ENCODE assay signal across 10 cellular contexts in the genomic region with DNA sequence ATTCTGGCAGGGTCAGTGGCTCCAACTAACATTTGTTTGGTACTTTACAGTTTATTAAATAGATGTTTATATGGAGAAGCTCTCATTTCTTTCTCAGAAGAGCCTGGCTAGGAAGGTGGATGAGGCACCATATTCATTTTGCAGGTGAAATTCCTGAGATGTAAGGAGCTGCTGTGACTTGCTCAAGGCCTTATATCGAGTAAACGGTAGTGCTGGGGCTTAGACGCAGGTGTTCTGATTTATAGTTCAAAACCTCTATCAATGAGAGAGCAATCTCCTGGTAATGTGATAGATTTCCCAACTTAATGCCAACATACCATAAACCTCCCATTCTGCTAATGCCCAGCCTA. TPM values are rescaled to one million over a fixed set of nuclear protein-coding genes. Genes with fewer than 3 reads are reported as not detected.
A peak's percentile ranks its signal among the peaks of the same experiment; 100 is the strongest.
DNase-seq lines count a peak whose midpoint lies in the region; ATAC-seq, FAIRE-seq and TF ChIP-seq lines count a peak whose summit lies in the region.
"Had no signal": no experiment of that assay in that cellular context is flagged by ENCODE, and none has a peak within 500 bp of the region (broad histone marks: within the 10 kb centered on the region; RNA-seq: fewer than 3 reads in every experiment).

No MANE protein-coding gene starts in this region.

- no peak for DNase-seq in right cardiac atrium
- no peak for DNase-seq in left cardiac atrium
- no peak for DNase-seq in astrocyte (ENCODE audit: low read depth)
- DNase-seq in natural killer cell treated with Interleukin-12 subunit alpha and Interleukin-12 subunit beta and Interleukin-15 and Interleukin-18, amount 100 ng/mL, for 72 hours (ENCODE audit: low spot score): no peak
- no peak for DNase-seq in effector CD8-positive, alpha-beta T cell (lab: John Stamatoyannopoulos, UW)
- DNase-seq in HK-2 (ENCODE audit: unreplicated experiment): no peak
- DNase-seq: effector CD4-positive, alpha-beta T cell had no signal

- peaks cover 47% of the 10 kb centered on the region for H3K4me1 Mint-ChIP-seq in astrocyte (ENCODE audit: low read depth, unreplicated experiment)
- H3K4me1 Mint-ChIP-seq in natural killer cell treated with Interleukin-12 subunit alpha and Interleukin-12 subunit beta and Interleukin-15 and Interleukin-18, amount 100 ng/mL, for 72 hours (ENCODE audit: low read depth in 2 of 2): peaks cover 47 to 79% of the 10 kb centered on the region in 2 donors

- H3K27me3 ChIP-seq in right cardiac atrium (ENCODE audit: control insufficient read depth, insufficient read depth) (no peaks in the 10 kb centered on the region), astrocyte (ENCODE audit: insufficient read depth, low read length) (no peaks in the 10 kb centered on the region)

- intact Hi-C loops in right cardiac atrium (cut with DNase I) (loop anchor here in 1 of 4 donors (5.0 kb wide), 2 partner anchors 39 to 154 kb away; no protein-coding TSS in a partner anchor), left cardiac atrium (cut with DNase I) (no loop called here)

- no peaks in the 10 kb centered on the region for H3K9me3 Mint-ChIP-seq in astrocyte (ENCODE audit: unreplicated experiment)
- no peaks in the 10 kb centered on the region for H3K9me3 Mint-ChIP-seq in natural killer cell treated with Interleukin-12 subunit alpha and Interleukin-12 subunit beta and Interleukin-15 and Interleukin-18, amount 100 ng/mL, for 72 hours

- H2AFZ ChIP-seq in astrocyte (ENCODE audit: low read depth, low read length): no peak overlapping the region

- peaks cover 3% of the 10 kb centered on the region for H3K27me3 Mint-ChIP-seq in astrocyte (ENCODE audit: low read depth, unreplicated experiment)
- no peaks in the 10 kb centered on the region for H3K27me3 Mint-ChIP-seq in natural killer cell treated with Interleukin-12 subunit alpha and Interleukin-12 subunit beta and Interleukin-15 and Interleukin-18, amount 100 ng/mL, for 72 hours

- H3K4me2 ChIP-seq in astrocyte (ENCODE audit: low read length): peak overlapping the region; percentile 66

- H3K36me3 ChIP-seq in astrocyte (ENCODE audit: insufficient read depth, low read length): no peaks in the 10 kb centered on the region

- no peak overlapping the region for H3K9ac ChIP-seq in astrocyte (ENCODE audit: low read length)

- H3K36me3 Mint-ChIP-seq in astrocyte (ENCODE audit: low read depth, unreplicated experiment): peaks cover 2% of the 10 kb centered on the region
- H3K36me3 Mint-ChIP-seq in natural killer cell treated with Interleukin-12 subunit alpha and Interleukin-12 subunit beta and Interleukin-15 and Interleukin-18, amount 100 ng/mL, for 72 hours: peaks cover 19% of the 10 kb centered on the region

- ATAC-seq in right cardiac atrium (no peak), left cardiac atrium (no peak), HG03439 (IDR thresholded peaks at IDR 0.05; ENCODE audit: unreplicated experiment) (no peak), GM18517 (IDR thresholded peaks at IDR 0.05; ENCODE audit: unreplicated experiment) (no peak)
- no peak for ATAC-seq in natural killer cell treated with Interleukin-12 subunit alpha and Interleukin-12 subunit beta and Interleukin-15 and Interleukin-18, amount 100 ng/mL, for 72 hours

- no peaks in the 10 kb centered on the region for H3K9me3 ChIP-seq in right cardiac atrium (ENCODE audit: control insufficient read depth, low read length)
- H3K9me3 ChIP-seq in astrocyte (ENCODE audit: insufficient read depth, low read depth, low read length): no peaks in the 10 kb centered on the region

- H3K79me2 ChIP-seq in astrocyte (ENCODE audit: insufficient read depth, low read length): no peaks in the 10 kb centered on the region

- TF ChIP-seq CTCF in astrocyte (IDR thresholded peaks at IDR 0.05; ENCODE audit: insufficient read depth, low read depth, low read length): no peak

- H3K27ac Mint-ChIP-seq in astrocyte (ENCODE audit: unreplicated experiment): peak overlapping the region; percentile 86
- H3K27ac Mint-ChIP-seq in natural killer cell treated with Interleukin-12 subunit alpha and Interleukin-12 subunit beta and Interleukin-15 and Interleukin-18, amount 100 ng/mL, for 72 hours: peak overlapping the region; percentile 90 to 98

- WGBS in right cardiac atrium: 91% methylated on average over 3 of the region's 3 CpGs

- no peak for FAIRE-seq in astrocyte (lab: Jason Lieb, UNC)
- FAIRE-seq: GM19239 had no signal

- H3K27ac ChIP-seq in right cardiac atrium (ENCODE audit: low read length): peak overlapping the region; percentile 53
- H3K27ac ChIP-seq in astrocyte (ENCODE audit: low read depth, low read length): peak overlapping the region; percentile 13

- no peaks in the 10 kb centered on the region for H4K20me1 ChIP-seq in astrocyte (ENCODE audit: insufficient read depth, low read length)

- H3K4me3 ChIP-seq in right cardiac atrium (ENCODE audit: low read length): no peak overlapping the region
- no peak overlapping the region for H3K4me3 ChIP-seq in astrocyte (ENCODE audit: insufficient read depth, low read depth, low read length)

- H3K4me3 Mint-ChIP-seq in astrocyte (ENCODE audit: unreplicated experiment): no peak overlapping the region
- no peak overlapping the region for H3K4me3 Mint-ChIP-seq in natural killer cell treated with Interleukin-12 subunit alpha and Interleukin-12 subunit beta and Interleukin-15 and Interleukin-18, amount 100 ng/mL, for 72 hours

- H3K4me1 ChIP-seq in right cardiac atrium (ENCODE audit: control insufficient read depth, insufficient read depth, low read length): peaks cover 11% of the 10 kb centered on the region
- peaks cover 43% of the 10 kb centered on the region for H3K4me1 ChIP-seq in astrocyte (ENCODE audit: insufficient read depth, low read length)

RNA-seq across cellular contexts. Expression of a gene that starts 42.3 kb away (rescaled TPM):
- total RNA-seq in right cardiac atrium: 100 to 1,000 TPM; 122 to 168 (median 158) TPM
- polyA plus RNA-seq in right cardiac atrium: 220 TPM
- total RNA-seq in left cardiac atrium: 100 to 1,000 TPM; 150 to 165 TPM
- total RNA-seq in astrocyte: 302 and 319 TPM in 2 replicates
- 100 to 1,000 TPM; 147 to 221 TPM for total RNA-seq in natural killer cell treated with Interleukin-12 subunit alpha and Interleukin-12 subunit beta and Interleukin-15 and Interleukin-18, amount 100 ng/mL, for 72 hours

RNA-seq across cellular contexts. Expression of a gene that starts 51.4 kb away (rescaled TPM):
- total RNA-seq in right cardiac atrium (10 to 100 TPM; 29.7 to 40.9 (median 36.9) TPM), left cardiac atrium (10 to 100 TPM; 19.8 to 20.1 TPM), astrocyte (46.9 and 52.4 TPM in 2 replicates)
- 20.3 TPM for polyA plus RNA-seq in right cardiac atrium
- 10 to 100 TPM in 1 of 2 donors, 1 to 10 TPM in 1; 8.4 to 36.8 TPM for total RNA-seq in natural killer cell treated with Interleukin-12 subunit alpha and Interleukin-12 subunit beta and Interleukin-15 and Interleukin-18, amount 100 ng/mL, for 72 hours
